Comparison of ENCODE assay signal across 8 cellular contexts in the genomic region with DNA sequence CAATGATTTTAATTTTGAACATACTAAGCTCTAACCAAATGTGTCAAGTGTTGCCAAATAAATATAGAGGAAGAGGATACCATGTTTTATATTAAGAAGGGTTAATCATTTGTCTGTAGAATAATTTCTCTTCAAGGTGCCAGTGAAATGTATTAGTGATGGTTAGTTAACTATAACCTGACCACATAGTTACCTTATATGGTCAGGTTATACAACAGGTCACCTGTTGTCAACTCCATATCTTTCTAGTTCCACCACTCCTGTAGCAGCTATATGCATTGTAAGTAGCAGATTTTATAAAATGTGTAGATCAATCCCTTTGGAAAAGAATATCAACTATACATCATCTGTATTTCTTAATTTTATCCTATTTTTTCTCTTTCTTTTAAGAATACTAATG. TPM values are rescaled to one million over a fixed set of nuclear protein-coding genes. Genes with fewer than 3 reads are reported as not detected.
"Had no signal": no experiment of that assay in that cellular context is flagged by ENCODE, and none has a peak within 500 bp of the region (broad histone marks: within the 10 kb centered on the region; RNA-seq: fewer than 3 reads in every experiment).

No MANE protein-coding gene starts in this region.

- H3K4me1 ChIP-seq: HAP-1 had no signal

- H3K9me3 ChIP-seq: HAP-1 had no signal

- DNase-seq: GM23248, H7, IMR-90, KG1 had no signal

- H3K9ac ChIP-seq: GM23248 had no signal

- H3K36me3 ChIP-seq: HAP-1 had no signal

- H3K4me3 ChIP-seq: GM23248, HAP-1, K562 had no signal

- H2AFZ ChIP-seq: GM23248 had no signal

- H3K27ac ChIP-seq: GM23248 had no signal

- ATAC-seq: HCT116, K562 had no signal

RNA-seq across cellular contexts. Expression of a gene that starts 35.1 kb away (rescaled TPM):
- total RNA-seq: GM23248, HT-29, IMR-90 had no signal
- polyA plus RNA-seq: GM23248, IMR-90 had no signal
